ENCODE assay signal across 10 cellular contexts in the genomic region with DNA sequence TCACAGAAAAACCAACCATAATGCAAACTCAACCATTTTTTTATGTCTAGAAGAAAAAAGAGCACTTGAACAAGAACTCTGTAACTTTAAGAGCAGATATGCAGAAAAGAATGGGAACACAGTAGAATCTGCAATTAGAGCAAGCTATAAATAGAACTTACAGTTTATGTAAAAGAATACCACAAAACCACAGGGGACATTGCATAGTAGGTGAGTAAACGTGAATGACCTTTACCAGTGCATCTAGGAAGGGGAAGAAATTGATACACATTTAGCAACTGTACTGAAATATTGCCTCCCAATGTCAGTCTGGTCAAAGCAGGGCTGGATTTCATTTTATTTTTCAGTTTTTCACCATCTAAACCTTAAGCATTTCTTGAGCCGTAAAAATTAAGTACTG.
DNase-seq lines count a peak whose midpoint lies in the region; ATAC-seq lines count a peak whose summit lies in the region.
"Had no signal": no experiment of that assay in that cellular context is flagged by ENCODE, and none has a peak within 500 bp of the region (broad histone marks: within the 10 kb centered on the region; RNA-seq: fewer than 3 reads in every experiment).

No MANE protein-coding gene starts in this region.

- ATAC-seq in GM21825 (IDR thresholded peaks at IDR 0.05; ENCODE audit: unreplicated experiment): peak; percentile 52
- no peak for ATAC-seq in HG02610 (IDR thresholded peaks at IDR 0.05; ENCODE audit: unreplicated experiment)
- ATAC-seq in GM18907 (IDR thresholded peaks at IDR 0.05; ENCODE audit: unreplicated experiment): no peak
- ATAC-seq in GM21515 (IDR thresholded peaks at IDR 0.05; ENCODE audit: unreplicated experiment): no peak

- DNase-seq in COLO829 (ENCODE audit: low spot score) (peak; percentile 22), NCI-H526 (lab: John Stamatoyannopoulos, UW) (peak; percentile 98 to 99), fibroblast of peridontal ligament (ENCODE audit: extremely low read depth) (peak; percentile 91), medulla oblongata (ENCODE audit: extremely low spot score) (no peak)
- DNase-seq: effector CD8-positive, alpha-beta T cell; GDM1 had no signal
